In genomic region chr6:119349041-119349340, GRCh38 we compare ENCODE assay signal across 8 cellular contexts. TPM values are rescaled to one million over a fixed set of nuclear protein-coding genes. Genes with fewer than 3 reads are reported as not detected.
A peak's percentile ranks its signal among the peaks of the same experiment; 100 is the strongest.
DNase-seq lines count a peak whose midpoint lies in the region; ATAC-seq, FAIRE-seq and TF ChIP-seq lines count a peak whose summit lies in the region.

No MANE protein-coding gene starts in this region.

- WGBS in right cardiac atrium: 0% methylated on average over 34 of the region's 34 CpGs

- POLR2A ChIA-PET in activated CD8-positive, alpha-beta T cell treated with anti-CD3 and anti-CD28 coated beads for 36 hours (lab: Charles Lee): interaction anchor here (0.9 to 1.7 kb wide), 3 partner anchors 80 to 453 kb away, joined by 3 to 4 read pairs (median 3); no protein-coding TSS in a partner anchor

- TF ChIP-seq CTCF in activated CD8-positive, alpha-beta T cell treated with anti-CD3 and anti-CD28 coated beads for 36 hours (IDR thresholded peaks at IDR 0.05): no peak

- FAIRE-seq in frontal cortex (lab: Jason Lieb, UNC): no peak

- peak overlapping the region; percentile 96 for H3K4me3 Mint-ChIP-seq in activated CD8-positive, alpha-beta T cell treated with anti-CD3 and anti-CD28 coated beads for 36 hours

- H3K36me3 ChIP-seq in skeletal muscle tissue (ENCODE audit: control insufficient read depth in 3 of 3, insufficient read depth in 3 of 3, low read length in 3 of 3): no peaks in the 10 kb centered on the region

- no peaks in the 10 kb centered on the region for H3K9me3 ChIP-seq in right cardiac atrium (ENCODE audit: control insufficient read depth, low read length)
- no peaks in the 10 kb centered on the region for H3K9me3 ChIP-seq in skeletal muscle tissue (ENCODE audit: control insufficient read depth in 3 of 3, low read length in 3 of 3)

- peak overlapping the region; percentile 73 to 79 (median 77) for H3K9ac ChIP-seq in skeletal muscle tissue (ENCODE audit: low read depth in 1 of 3, low read length in 3 of 3)

- peaks cover 52% of the 10 kb centered on the region for H3K4me1 Mint-ChIP-seq in activated CD8-positive, alpha-beta T cell treated with anti-CD3 and anti-CD28 coated beads for 36 hours (ENCODE audit: low read depth)

- no peaks in the 10 kb centered on the region for H3K9me3 Mint-ChIP-seq in activated CD8-positive, alpha-beta T cell treated with anti-CD3 and anti-CD28 coated beads for 36 hours

- H3K27ac ChIP-seq in right cardiac atrium (ENCODE audit: low read length): peak overlapping the region; percentile 25
- H3K27ac ChIP-seq in skeletal muscle tissue (ENCODE audit: low read depth, low read length): peak overlapping the region; percentile 95

- peak; percentile 4 for ATAC-seq in GM18505 (IDR thresholded peaks at IDR 0.05; ENCODE audit: unreplicated experiment)
- ATAC-seq in HG02642 (IDR thresholded peaks at IDR 0.05; ENCODE audit: poor library complexity, unreplicated experiment): peak; percentile 6
- no peak for ATAC-seq in activated CD8-positive, alpha-beta T cell treated with anti-CD3 and anti-CD28 coated beads for 36 hours
- peak; percentile 8 to 22 for ATAC-seq in right cardiac atrium

- peak overlapping the region; percentile 81 for H3K4me3 ChIP-seq in right cardiac atrium (ENCODE audit: low read length)
- peak overlapping the region; percentile 70 to 87 (median 81) for H3K4me3 ChIP-seq in skeletal muscle tissue (ENCODE audit: low read length in 3 of 3)

- CTCF ChIA-PET in activated CD8-positive, alpha-beta T cell treated with anti-CD3 and anti-CD28 coated beads for 36 hours (lab: Charles Lee): interaction anchor here (3.3 kb wide), 1 partner anchor 15 kb away, joined by 24 read pairs; no protein-coding TSS in a partner anchor

- no peak for DNase-seq in activated CD8-positive, alpha-beta T cell treated with anti-CD3 and anti-CD28 coated beads for 36 hours
- DNase-seq in right cardiac atrium (no peak), NCI-H345 treated with DMSO at 0.1 percent for 48 hours (lab: John Stamatoyannopoulos, UW; ENCODE audit: unreplicated experiment) (no peak), frontal cortex (ENCODE audit: low spot score in 2 of 2) (no peak), RPMI8226 (no peak)

- H3K27me3 ChIP-seq in right cardiac atrium (ENCODE audit: control insufficient read depth, insufficient read depth) (no peaks in the 10 kb centered on the region), skeletal muscle tissue (ENCODE audit: control insufficient read depth in 3 of 3, insufficient read depth in 3 of 3, low read length in 3 of 3) (peaks cover 4 to 16% (median 7%) of the 10 kb centered on the region in 3 donors)

- H3K27me3 Mint-ChIP-seq in activated CD8-positive, alpha-beta T cell treated with anti-CD3 and anti-CD28 coated beads for 36 hours: no peaks in the 10 kb centered on the region

- peak overlapping the region; percentile 91 for H3K27ac Mint-ChIP-seq in activated CD8-positive, alpha-beta T cell treated with anti-CD3 and anti-CD28 coated beads for 36 hours

- no peaks in the 10 kb centered on the region for H3K4me1 ChIP-seq in right cardiac atrium (ENCODE audit: control insufficient read depth, insufficient read depth, low read length)
- H3K4me1 ChIP-seq in skeletal muscle tissue (ENCODE audit: control insufficient read depth in 3 of 3, insufficient read depth in 3 of 3, low read length in 3 of 3): peaks cover 8 to 11% (median 10%) of the 10 kb centered on the region in 3 donors

- H3K36me3 Mint-ChIP-seq in activated CD8-positive, alpha-beta T cell treated with anti-CD3 and anti-CD28 coated beads for 36 hours (ENCODE audit: low read depth): peaks cover 23% of the 10 kb centered on the region

- no peak for TF ChIP-seq POLR2A in GM18505 (IDR thresholded peaks at IDR 0.05; ENCODE audit: borderline replicate concordance, extremely low read depth, insufficient read depth, insufficient read length)

- intact Hi-C loops in activated CD8-positive, alpha-beta T cell treated with anti-CD3 and anti-CD28 coated beads for 36 hours (cut with micrococcal nuclease): loop anchor here (2.0 to 5.0 kb wide), 2 partner anchors 34 to 202 kb away; no protein-coding TSS in a partner anchor
- intact Hi-C loops in right cardiac atrium (cut with DNase I): no loop called here

RNA-seq across cellular contexts. Expression of gene MAN1A1, which starts 0.6 kb away (rescaled TPM):
- 10 to 100 TPM; 18.5 to 19.4 TPM for total RNA-seq in activated CD8-positive, alpha-beta T cell treated with anti-CD3 and anti-CD28 coated beads for 36 hours
- total RNA-seq in right cardiac atrium: 10 to 100 TPM; 14.1 to 29.7 (median 22.7) TPM
- 11.6 TPM for polyA plus RNA-seq in right cardiac atrium
- total RNA-seq in skeletal muscle tissue: 45.9 TPM
- 24.9 TPM for total RNA-seq in frontal cortex
